Comparison of ENCODE assay signal across 18 cellular contexts in genomic region chr19:39299404-39299803, GRCh38. TPM values are rescaled to one million over a fixed set of nuclear protein-coding genes. Genes with fewer than 3 reads are reported as not detected.
DNase-seq lines count a peak whose midpoint lies in the region; ATAC-seq, FAIRE-seq and TF ChIP-seq lines count a peak whose summit lies in the region.
"Had no signal": no experiment of that assay in that cellular context is flagged by ENCODE, and none has a peak within 500 bp of the region (broad histone marks: within the 10 kb centered on the region; RNA-seq: fewer than 3 reads in every experiment).

No MANE protein-coding gene starts in this region.

- intact Hi-C loops in activated CD4-positive, alpha-beta T cell treated with anti-CD3 and anti-CD28 coated beads for 36 hours (cut with DNase I, micrococcal nuclease): no loop called here
- intact Hi-C loops in CD8-positive, alpha-beta T cell (cut with DNase I, micrococcal nuclease): loop anchor here in 1 of 2 experiments (1.0 kb wide), 1 partner anchor 177 kb away; no protein-coding TSS in a partner anchor
- intact Hi-C loops in pancreas (cut with DNase I): no loop called here

- FAIRE-seq in pancreas (lab: Jason Lieb, UNC): no peak

- WGBS in pancreas, 2 donors: 85 to 94% methylated on average over 9 of the region's 9 CpGs

- H3K36me3 Mint-ChIP-seq in activated CD4-positive, alpha-beta T cell treated with anti-CD3 and anti-CD28 coated beads for 36 hours (ENCODE audit: low read depth): no peaks in the 10 kb centered on the region
- no peaks in the 10 kb centered on the region for H3K36me3 Mint-ChIP-seq in CD8-positive, alpha-beta T cell
- H3K36me3 Mint-ChIP-seq in activated CD8-positive, alpha-beta T cell treated with anti-CD3 and anti-CD28 coated beads, Interleukin-2, amount 10 ng/mL, durations not matched to agents 7 days and 5 days (ENCODE audit: low read depth): no peaks in the 10 kb centered on the region
- no peaks in the 10 kb centered on the region for H3K36me3 Mint-ChIP-seq in natural killer cell treated with Interleukin-12 subunit alpha and Interleukin-12 subunit beta and Interleukin-15 and Interleukin-18, amount 100 ng/mL, for 72 hours

- peak; percentile 54 for ATAC-seq in activated CD4-positive, alpha-beta T cell treated with anti-CD3 and anti-CD28 coated beads for 36 hours
- ATAC-seq in CD8-positive, alpha-beta T cell: peak; percentile 22
- ATAC-seq in activated CD8-positive, alpha-beta T cell treated with anti-CD3 and anti-CD28 coated beads, Interleukin-2, amount 10 ng/mL, durations not matched to agents 7 days and 5 days: peak; percentile 52
- ATAC-seq in natural killer cell treated with Interleukin-12 subunit alpha and Interleukin-12 subunit beta and Interleukin-15 and Interleukin-18, amount 100 ng/mL, for 72 hours: peak; percentile 75 to 78
- ATAC-seq in pancreas: no peak

- no peaks in the 10 kb centered on the region for H3K27me3 ChIP-seq in CD8-positive, alpha-beta T cell (ENCODE audit: insufficient read depth, low read length)
- H3K27me3 ChIP-seq in pancreas: no peaks in the 10 kb centered on the region

- no peak for TF ChIP-seq CTCF in CD8-positive, alpha-beta T cell (IDR thresholded peaks at IDR 0.05)
- no peak for TF ChIP-seq CTCF in pancreas (IDR thresholded peaks at IDR 0.05)

- no peak overlapping the region for H3K27ac ChIP-seq in CD8-positive, alpha-beta T cell (ENCODE audit: low read depth, low read length)
- H3K27ac ChIP-seq in pancreas: no peak overlapping the region
- H3K27ac ChIP-seq: 22Rv1 had no signal

- H3K27me3 Mint-ChIP-seq in activated CD4-positive, alpha-beta T cell treated with anti-CD3 and anti-CD28 coated beads for 36 hours: peaks cover 2% of the 10 kb centered on the region
- no peaks in the 10 kb centered on the region for H3K27me3 Mint-ChIP-seq in CD8-positive, alpha-beta T cell (ENCODE audit: low read depth)
- peaks cover 11% of the 10 kb centered on the region for H3K27me3 Mint-ChIP-seq in activated CD8-positive, alpha-beta T cell treated with anti-CD3 and anti-CD28 coated beads, Interleukin-2, amount 10 ng/mL, durations not matched to agents 7 days and 5 days (ENCODE audit: low read depth)
- no peaks in the 10 kb centered on the region for H3K27me3 Mint-ChIP-seq in natural killer cell treated with Interleukin-12 subunit alpha and Interleukin-12 subunit beta and Interleukin-15 and Interleukin-18, amount 100 ng/mL, for 72 hours

- no peak for DNase-seq in activated CD4-positive, alpha-beta T cell treated with anti-CD3 and anti-CD28 coated beads for 36 hours
- DNase-seq in activated CD4-positive, alpha-beta T cell treated with anti-CD3 and anti-CD28 coated beads for 48 hours: no peak
- no peak for DNase-seq in CD8-positive, alpha-beta T cell
- DNase-seq in activated CD8-positive, alpha-beta T cell treated with anti-CD3 and anti-CD28 coated beads, Interleukin-2, amount 10 ng/mL, durations not matched to agents 7 days and 5 days: peak; percentile 59
- no peak for DNase-seq in natural killer cell treated with Interleukin-12 subunit alpha and Interleukin-12 subunit beta and Interleukin-15 and Interleukin-18, amount 100 ng/mL, for 72 hours (ENCODE audit: low spot score)
- DNase-seq in pancreas: no peak
- DNase-seq in activated gamma-delta T cell (lab: John Stamatoyannopoulos, UW): no peak
- DNase-seq in stimulated activated CD4-positive, alpha-beta T cell treated with anti-CD3 and anti-CD28 coated beads, Interleukin-4, amount 100 ng/mL, for 4 hours: no peak
- DNase-seq: DMS153, H9, NCI-H1417, NCI-H2029, NCI-H2171 treated with DMSO at 0.1 percent for 48 hours, NCI-H774 had no signal

- CTCF ChIA-PET in activated CD4-positive, alpha-beta T cell treated with anti-CD3 and anti-CD28 coated beads for 36 hours (lab: Charles Lee): no interaction called here
- CTCF ChIA-PET in CD8-positive, alpha-beta T cell (lab: Charles Lee): interaction anchor here (1.0 to 4.4 kb wide), 3 partner anchors 29 to 177 kb away, joined by 3 to 15 read pairs (median 3); no protein-coding TSS in a partner anchor
- CTCF ChIA-PET in activated CD8-positive, alpha-beta T cell treated with anti-CD3 and anti-CD28 coated beads, Interleukin-2, amount 10 ng/mL, durations not matched to agents 7 days and 5 days (lab: Charles Lee): interaction anchor here (1.2 to 1.6 kb wide), 2 partner anchors 28 to 177 kb away, joined by 3 to 5 read pairs; no protein-coding TSS in a partner anchor

- no peak overlapping the region for H3K27ac Mint-ChIP-seq in activated CD4-positive, alpha-beta T cell treated with anti-CD3 and anti-CD28 coated beads for 36 hours
- H3K27ac Mint-ChIP-seq in CD8-positive, alpha-beta T cell: peak overlapping the region; percentile 52
- peak overlapping the region; percentile 71 for H3K27ac Mint-ChIP-seq in activated CD8-positive, alpha-beta T cell treated with anti-CD3 and anti-CD28 coated beads, Interleukin-2, amount 10 ng/mL, durations not matched to agents 7 days and 5 days
- peak overlapping the region; percentile 78 to 83 for H3K27ac Mint-ChIP-seq in natural killer cell treated with Interleukin-12 subunit alpha and Interleukin-12 subunit beta and Interleukin-15 and Interleukin-18, amount 100 ng/mL, for 72 hours

- POLR2A ChIA-PET in activated CD4-positive, alpha-beta T cell treated with anti-CD3 and anti-CD28 coated beads for 36 hours (lab: Charles Lee): no interaction called here
- POLR2A ChIA-PET in CD8-positive, alpha-beta T cell (lab: Charles Lee): interaction anchor here (1.1 kb wide), 1 partner anchor 36 kb away, joined by 3 read pairs; the partner anchor contains the start of gene GMFG
- POLR2A ChIA-PET in activated CD8-positive, alpha-beta T cell treated with anti-CD3 and anti-CD28 coated beads, Interleukin-2, amount 10 ng/mL, durations not matched to agents 7 days and 5 days (lab: Charles Lee): no interaction called here

- peaks cover 19% of the 10 kb centered on the region for H3K4me1 ChIP-seq in CD8-positive, alpha-beta T cell (ENCODE audit: insufficient read depth, low read length)
- H3K4me1 ChIP-seq in pancreas: no peaks in the 10 kb centered on the region

- no peaks in the 10 kb centered on the region for H3K9me3 Mint-ChIP-seq in activated CD4-positive, alpha-beta T cell treated with anti-CD3 and anti-CD28 coated beads for 36 hours (ENCODE audit: low read depth)
- H3K9me3 Mint-ChIP-seq in CD8-positive, alpha-beta T cell: no peaks in the 10 kb centered on the region
- no peaks in the 10 kb centered on the region for H3K9me3 Mint-ChIP-seq in activated CD8-positive, alpha-beta T cell treated with anti-CD3 and anti-CD28 coated beads, Interleukin-2, amount 10 ng/mL, durations not matched to agents 7 days and 5 days (ENCODE audit: insufficient read depth)
- H3K9me3 Mint-ChIP-seq in natural killer cell treated with Interleukin-12 subunit alpha and Interleukin-12 subunit beta and Interleukin-15 and Interleukin-18, amount 100 ng/mL, for 72 hours: no peaks in the 10 kb centered on the region
- H3K9me3 Mint-ChIP-seq: H9 had no signal

- H3K4me1 Mint-ChIP-seq in activated CD4-positive, alpha-beta T cell treated with anti-CD3 and anti-CD28 coated beads for 36 hours: peaks cover 9% of the 10 kb centered on the region
- H3K4me1 Mint-ChIP-seq in CD8-positive, alpha-beta T cell (ENCODE audit: low read depth): peaks cover 24% of the 10 kb centered on the region
- peaks cover 58% of the 10 kb centered on the region for H3K4me1 Mint-ChIP-seq in activated CD8-positive, alpha-beta T cell treated with anti-CD3 and anti-CD28 coated beads, Interleukin-2, amount 10 ng/mL, durations not matched to agents 7 days and 5 days (ENCODE audit: low read depth)
- H3K4me1 Mint-ChIP-seq in natural killer cell treated with Interleukin-12 subunit alpha and Interleukin-12 subunit beta and Interleukin-15 and Interleukin-18, amount 100 ng/mL, for 72 hours (ENCODE audit: low read depth in 2 of 2): peaks cover 44 to 46% of the 10 kb centered on the region in 2 donors

- H3K4me3 Mint-ChIP-seq in activated CD4-positive, alpha-beta T cell treated with anti-CD3 and anti-CD28 coated beads for 36 hours: no peak overlapping the region
- H3K4me3 Mint-ChIP-seq in CD8-positive, alpha-beta T cell: peak overlapping the region; percentile 18
- H3K4me3 Mint-ChIP-seq in activated CD8-positive, alpha-beta T cell treated with anti-CD3 and anti-CD28 coated beads, Interleukin-2, amount 10 ng/mL, durations not matched to agents 7 days and 5 days: peak overlapping the region; percentile 53
- H3K4me3 Mint-ChIP-seq in natural killer cell treated with Interleukin-12 subunit alpha and Interleukin-12 subunit beta and Interleukin-15 and Interleukin-18, amount 100 ng/mL, for 72 hours: peak overlapping the region; percentile 49
- H3K4me3 Mint-ChIP-seq: H9 had no signal

- H3K4me3 ChIP-seq in CD8-positive, alpha-beta T cell (ENCODE audit: low read depth, low read length): no peak overlapping the region
- no peak overlapping the region for H3K4me3 ChIP-seq in pancreas

- H3K36me3 ChIP-seq in CD8-positive, alpha-beta T cell (ENCODE audit: insufficient read depth, low read length): no peaks in the 10 kb centered on the region
- no peaks in the 10 kb centered on the region for H3K36me3 ChIP-seq in pancreas

- H3K9me3 ChIP-seq in CD8-positive, alpha-beta T cell (ENCODE audit: low read length): no peaks in the 10 kb centered on the region
- H3K9me3 ChIP-seq in pancreas: no peaks in the 10 kb centered on the region

RNA-seq across cellular contexts. Expression of gene IFNL1, which starts 3.2 kb away (rescaled TPM):
- under 1 TPM; 0.50 to 0.51 TPM for total RNA-seq in activated CD4-positive, alpha-beta T cell treated with anti-CD3 and anti-CD28 coated beads for 36 hours
- total RNA-seq in CD8-positive, alpha-beta T cell: under 1 TPM in 1 of 2 experiments, not detected in 1; 0.38 TPM
- total RNA-seq in activated CD8-positive, alpha-beta T cell treated with anti-CD3 and anti-CD28 coated beads, Interleukin-2, amount 10 ng/mL, durations not matched to agents 7 days and 5 days: under 1 TPM in 1 of 2 experiments, not detected in 1; 0.29 TPM
- under 1 TPM in 1 of 2 donors, not detected in 1; 0.36 TPM for total RNA-seq in natural killer cell treated with Interleukin-12 subunit alpha and Interleukin-12 subunit beta and Interleukin-15 and Interleukin-18, amount 100 ng/mL, for 72 hours
- not detected for total RNA-seq in pancreas
- polyA plus RNA-seq in pancreas: not detected
- total RNA-seq: H9, LHCN-M2, NCI-H460 had no signal
- polyA plus RNA-seq: BJ had no signal

RNA-seq across cellular contexts. Expression of gene LRFN1, which starts 21.3 kb away (rescaled TPM):
- total RNA-seq in activated CD4-positive, alpha-beta T cell treated with anti-CD3 and anti-CD28 coated beads for 36 hours: 1 to 10 TPM; 5.3 to 5.4 TPM
- total RNA-seq in CD8-positive, alpha-beta T cell: 1 to 10 TPM; 2.1 to 2.3 TPM
- 1 to 10 TPM; 8.0 to 8.3 TPM for total RNA-seq in activated CD8-positive, alpha-beta T cell treated with anti-CD3 and anti-CD28 coated beads, Interleukin-2, amount 10 ng/mL, durations not matched to agents 7 days and 5 days
- 1 to 10 TPM; 2.3 to 4.9 TPM for total RNA-seq in natural killer cell treated with Interleukin-12 subunit alpha and Interleukin-12 subunit beta and Interleukin-15 and Interleukin-18, amount 100 ng/mL, for 72 hours
- total RNA-seq in pancreas: 1 to 10 TPM; 1.7 to 2.3 (median 2.2) TPM
- polyA plus RNA-seq in pancreas: 1 to 10 TPM in 1 of 2 donors, under 1 TPM in 1; 0.77 to 1.6 TPM
- total RNA-seq: LHCN-M2 had no signal

RNA-seq across cellular contexts. Expression of gene IFNL2, which starts 31.2 kb away (rescaled TPM):
- not detected for total RNA-seq in activated CD4-positive, alpha-beta T cell treated with anti-CD3 and anti-CD28 coated beads for 36 hours
- total RNA-seq in CD8-positive, alpha-beta T cell: not detected
- total RNA-seq in activated CD8-positive, alpha-beta T cell treated with anti-CD3 and anti-CD28 coated beads, Interleukin-2, amount 10 ng/mL, durations not matched to agents 7 days and 5 days: not detected
- total RNA-seq in natural killer cell treated with Interleukin-12 subunit alpha and Interleukin-12 subunit beta and Interleukin-15 and Interleukin-18, amount 100 ng/mL, for 72 hours: not detected
- not detected for total RNA-seq in pancreas
- polyA plus RNA-seq in pancreas: not detected
- total RNA-seq: H9, LHCN-M2, NCI-H460 had no signal
- polyA plus RNA-seq: BJ had no signal

RNA-seq across cellular contexts. Expression of gene GMFG, which starts 36.4 kb away (rescaled TPM):
- 100 to 1,000 TPM; 231 to 333 TPM for total RNA-seq in activated CD4-positive, alpha-beta T cell treated with anti-CD3 and anti-CD28 coated beads for 36 hours
- total RNA-seq in CD8-positive, alpha-beta T cell: 100 to 1,000 TPM; 247 to 248 TPM
- 100 to 1,000 TPM; 471 to 482 TPM for total RNA-seq in activated CD8-positive, alpha-beta T cell treated with anti-CD3 and anti-CD28 coated beads, Interleukin-2, amount 10 ng/mL, durations not matched to agents 7 days and 5 days
- total RNA-seq in natural killer cell treated with Interleukin-12 subunit alpha and Interleukin-12 subunit beta and Interleukin-15 and Interleukin-18, amount 100 ng/mL, for 72 hours: 100 to 1,000 TPM; 185 to 242 TPM
- total RNA-seq in pancreas: 10 to 100 TPM in 2 of 6 donors, 1 to 10 TPM in 4; 1.7 to 17.3 (median 5.9) TPM
- 10 to 100 TPM; 16.1 to 17.3 TPM for polyA plus RNA-seq in pancreas
- total RNA-seq: H9, LHCN-M2, NCI-H460 had no signal

RNA-seq across cellular contexts. Expression of gene SAMD4B, which starts 42.8 kb away (rescaled TPM):
- 10 to 100 TPM; 45.2 to 46.9 TPM for total RNA-seq in activated CD4-positive, alpha-beta T cell treated with anti-CD3 and anti-CD28 coated beads for 36 hours
- total RNA-seq in CD8-positive, alpha-beta T cell: 10 to 100 TPM; 68.3 to 78.1 TPM
- total RNA-seq in activated CD8-positive, alpha-beta T cell treated with anti-CD3 and anti-CD28 coated beads, Interleukin-2, amount 10 ng/mL, durations not matched to agents 7 days and 5 days: 10 to 100 TPM; 43.7 to 44.5 TPM
- 10 to 100 TPM; 81.4 to 95.5 TPM for total RNA-seq in natural killer cell treated with Interleukin-12 subunit alpha and Interleukin-12 subunit beta and Interleukin-15 and Interleukin-18, amount 100 ng/mL, for 72 hours
- total RNA-seq in pancreas: 10 to 100 TPM; 24.1 to 46.4 (median 30.8) TPM
- 100 to 1,000 TPM; 103 to 106 TPM for polyA plus RNA-seq in pancreas

Comparison
In these comparisons a context has a peak if more than half of its experiments do, and no peak if none do; other contexts are left out.
1. ATAC-seq: peak in activated CD4-positive, alpha-beta T cell treated with anti-CD3 and anti-CD28 coated beads for 36 hours (single experiment), CD8-positive, alpha-beta T cell (single experiment), activated CD8-positive, alpha-beta T cell treated with anti-CD3 and anti-CD28 coated beads, Interleukin-2, amount 10 ng/mL, durations not matched to agents 7 days and 5 days (single experiment) and natural killer cell treated with Interleukin-12 subunit alpha and Interleukin-12 subunit beta and Interleukin-15 and Interleukin-18, amount 100 ng/mL, for 72 hours (2 of 2); none in pancreas (0 of 4).